In genomic region chr6:27809939-27810767, GRCh38 we compare ENCODE assay signal across 1 cellular context.
TF ChIP-seq lines count a peak whose summit lies in the region.

No MANE protein-coding gene starts in this region.

TF ChIP-seq in K562, 482 proteins besides CTCF, POLR2A, EP300 and RAD21 (continued from another document and continues in another):
- TF ChIP-seq CREB3 (tag; conservative IDR thresholded peaks at IDR 0.05; ENCODE audit: low read depth) = no peak; the same call in 1 of the 2 replicates
- TF ChIP-seq KLF10 (CRISPR knock-in tag; IDR thresholded peaks at IDR 0.05) = no peak
- TF ChIP-seq BDP1 (IDR thresholded peaks at IDR 0.05; ENCODE audit: insufficient read depth, insufficient read length) = no peak
- no peak for TF ChIP-seq ZNF586 (CRISPR knock-in tag; conservative IDR thresholded peaks at IDR 0.05)
- peak; percentile 68 for TF ChIP-seq SMAD4 (CRISPR knock-in tag; conservative IDR thresholded peaks at IDR 0.05)
- TF ChIP-seq FOXO4 (CRISPR knock-in tag; IDR thresholded peaks at IDR 0.05) = peak; percentile 26; the same call in 1 of the 2 replicates
- TF ChIP-seq AFF4 (CRISPR knock-in tag; IDR thresholded peaks at IDR 0.05) = peak; percentile 100
- no peak for TF ChIP-seq ID3 (CRISPR knock-in tag; IDR thresholded peaks at IDR 0.05)
- peak; percentile 91 for TF ChIP-seq ID3 (tag; IDR thresholded peaks at IDR 0.05)
- TF ChIP-seq JUNB (CRISPR knock-in tag; conservative IDR thresholded peaks at IDR 0.05) = no peak; the same call in 1 of the 2 replicates
- peak in 1 of 2 experiments; percentile 89; a peak in 2 of 4 replicates for TF ChIP-seq ZMIZ1 (IDR thresholded peaks at IDR 0.05; ENCODE audit: low read depth in 2 of 2, low read length in 2 of 2)
- no peak for TF ChIP-seq SMARCB1 (IDR thresholded peaks at IDR 0.05; ENCODE audit: insufficient read length, low read depth)
- no peak for TF ChIP-seq KLF1 (tag; IDR thresholded peaks at IDR 0.05)
- no peak for TF ChIP-seq TFAM (CRISPR knock-in tag; conservative IDR thresholded peaks at IDR 0.05)
- no peak for TF ChIP-seq ARID3B (CRISPR knock-in tag; IDR thresholded peaks at IDR 0.05; ENCODE audit: borderline replicate concordance)
- TF ChIP-seq L3MBTL2 (IDR thresholded peaks at IDR 0.05) = peak; percentile 81; the same call in 1 of the 2 replicates
- 0 out of 2 replicates have a peak, but pooled peaks have one; percentile 21 for TF ChIP-seq TRIM28 (IDR thresholded peaks at IDR 0.05)
- peak; percentile 73; the same call in 1 of the 2 replicates for TF ChIP-seq HDGF (IDR thresholded peaks at IDR 0.05)
- TF ChIP-seq FOXK1 (CRISPR knock-in tag; IDR thresholded peaks at IDR 0.05; ENCODE audit: borderline replicate concordance) = peak; percentile 98
- no peak for TF ChIP-seq SIX5 (IDR thresholded peaks at IDR 0.05; ENCODE audit: borderline replicate concordance in 1 of 2, insufficient read depth in 1 of 2, low read depth in 1 of 2, low read length in 2 of 2)
- TF ChIP-seq ZBTB9 (CRISPR knock-in tag; IDR thresholded peaks at IDR 0.05) = peak; percentile 94
- TF ChIP-seq FIP1L1 (IDR thresholded peaks at IDR 0.05; ENCODE audit: low read depth, low read length, poor library complexity, severe bottlenecking) = peak; percentile 100
- TF ChIP-seq THRAP3 (IDR thresholded peaks at IDR 0.05; ENCODE audit: borderline replicate concordance) = peak; percentile 99
- TF ChIP-seq JUND (IDR thresholded peaks at IDR 0.05; ENCODE audit: borderline replicate concordance, low read depth, low read length) = no peak; the same call in 1 of the 2 replicates
- TF ChIP-seq JUND (tag; IDR thresholded peaks at IDR 0.05; ENCODE audit: borderline replicate concordance, low read depth, low read length) = no peak
- peak; percentile 77 for TF ChIP-seq ATF7 (IDR thresholded peaks at IDR 0.05)
- no peak for TF ChIP-seq MTA2 (IDR thresholded peaks at IDR 0.05; ENCODE audit: low read depth)
- TF ChIP-seq DDX20 (tag; IDR thresholded peaks at IDR 0.05; ENCODE audit: low read depth) = no peak
- TF ChIP-seq FOXA1 (IDR thresholded peaks at IDR 0.05; ENCODE audit: borderline replicate concordance) = no peak
- TF ChIP-seq RHOXF2B (CRISPR knock-in tag; conservative IDR thresholded peaks at IDR 0.05) = 0 out of 2 replicates have a peak, but pooled peaks have one; percentile 78
- TF ChIP-seq NRF1 (conservative IDR thresholded peaks at IDR 0.05 in 1 of 2, IDR thresholded peaks at IDR 0.05 in 1 of 2) = peak; percentile 71 to 76
- TF ChIP-seq KHSRP (IDR thresholded peaks at IDR 0.05) = no peak
- TF ChIP-seq ZNF263 (CRISPR knock-in tag; IDR thresholded peaks at IDR 0.05; ENCODE audit: borderline replicate concordance) = peak; percentile 76
- no peak for TF ChIP-seq NCOA6 (IDR thresholded peaks at IDR 0.05)
- TF ChIP-seq HES1 (IDR thresholded peaks at IDR 0.05; ENCODE audit: low read depth) = no peak
- 0 out of 6 replicates have a peak, but pooled peaks of 1 of the 3 experiments have one; percentile 19 for TF ChIP-seq ZBTB11 (CRISPR knock-in tag; IDR thresholded peaks at IDR 0.05)
- no peak for TF ChIP-seq GATAD2A (IDR thresholded peaks at IDR 0.05)
- TF ChIP-seq MEF2D (tag; conservative IDR thresholded peaks at IDR 0.05; ENCODE audit: low read depth) = 0 out of 2 replicates have a peak, but pooled peaks have one; percentile 28
- TF ChIP-seq MBD2 (IDR thresholded peaks at IDR 0.05; ENCODE audit: borderline replicate concordance, low read depth) = peak; percentile 93
- TF ChIP-seq MAFF (IDR thresholded peaks at IDR 0.05; ENCODE audit: low read length) = no peak
- no peak for TF ChIP-seq THRB (CRISPR knock-in tag; conservative IDR thresholded peaks at IDR 0.05)
- no peak for TF ChIP-seq C11orf30 (IDR thresholded peaks at IDR 0.05; ENCODE audit: low read depth)
- TF ChIP-seq RBFOX2 (IDR thresholded peaks at IDR 0.05; ENCODE audit: low read depth, low read length) = peak; percentile 100
- no peak for TF ChIP-seq PHF21A (IDR thresholded peaks at IDR 0.05; ENCODE audit: borderline replicate concordance, low read depth)
- TF ChIP-seq ZNF134 (CRISPR knock-in tag; conservative IDR thresholded peaks at IDR 0.05) = no peak; the same call in 1 of the 2 replicates
